In genomic region chr6:109093732-109094131, GRCh38 we compare ENCODE assay signal across 1 cellular context.
TF ChIP-seq lines count a peak whose summit lies in the region.

No MANE protein-coding gene starts in this region.

TF ChIP-seq in neural cell, 6 proteins besides CTCF, POLR2A, EP300 and RAD21 (continued from another document):
- TF ChIP-seq MXI1 (conservative IDR thresholded peaks at IDR 0.05; ENCODE audit: poor library complexity, severe bottlenecking): no peak
- TF ChIP-seq POLR2AphosphoS5 (IDR thresholded peaks at IDR 0.05): no peak
- TF ChIP-seq EZH2 (IDR thresholded peaks at IDR 0.05; ENCODE audit: borderline replicate concordance, insufficient read depth, low read length, poor library complexity, severe bottlenecking): no peak
TF ChIP-seq in neural cell: peak in this region for 0.
